Comparison of ENCODE assay signal across 9 cellular contexts in the genomic region with DNA sequence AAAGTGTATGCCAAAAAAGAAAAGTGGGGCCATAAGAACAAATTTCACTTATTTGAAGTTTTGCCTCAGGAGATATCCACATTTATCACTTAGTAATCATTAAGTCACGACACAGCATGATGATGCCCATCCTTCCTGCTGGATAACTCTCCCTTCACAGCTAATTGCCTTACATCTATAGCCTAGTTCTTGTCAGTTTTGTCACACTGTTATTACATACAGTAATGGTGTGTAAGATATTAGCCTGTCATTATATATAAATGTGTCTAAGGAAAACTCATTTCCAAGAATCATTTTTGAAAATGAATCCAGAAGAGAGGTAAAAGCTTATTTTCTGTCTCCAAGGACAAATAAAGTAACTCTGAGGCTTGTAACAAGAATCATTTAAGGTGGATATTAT.
"Had no signal": no experiment of that assay in that cellular context is flagged by ENCODE, and none has a peak within 500 bp of the region (broad histone marks: within the 10 kb centered on the region; RNA-seq: fewer than 3 reads in every experiment).

No MANE protein-coding gene starts in this region.

- H2AFZ ChIP-seq: GM23248, GM23338 had no signal

- H3K36me3 ChIP-seq: HAP-1 had no signal

- H3K9me3 ChIP-seq: HAP-1 had no signal

- H3K4me3 Mint-ChIP-seq: GM23338, H9, HFFc6 had no signal

- DNase-seq: GM23248, GOT3, H7, H9, HCEC 1CT, HFFc6 had no signal

- H3K4me2 ChIP-seq: GM23338 had no signal

- ATAC-seq: GM23338, HCT116 had no signal

- H3K4me1 Mint-ChIP-seq: GM23338 had no signal

- H3K9me3 Mint-ChIP-seq: GM23338, H9, HFFc6 had no signal

- H3K27ac ChIP-seq: GM23248 had no signal

- H3K27ac Mint-ChIP-seq: GM23338, H9, HFFc6 had no signal

- H3K9ac ChIP-seq: GM23248 had no signal

- H3K4me3 ChIP-seq: GM23248, GM23338, HAP-1 had no signal
